Comparison of ENCODE assay signal across 19 cellular contexts in the genomic region with DNA sequence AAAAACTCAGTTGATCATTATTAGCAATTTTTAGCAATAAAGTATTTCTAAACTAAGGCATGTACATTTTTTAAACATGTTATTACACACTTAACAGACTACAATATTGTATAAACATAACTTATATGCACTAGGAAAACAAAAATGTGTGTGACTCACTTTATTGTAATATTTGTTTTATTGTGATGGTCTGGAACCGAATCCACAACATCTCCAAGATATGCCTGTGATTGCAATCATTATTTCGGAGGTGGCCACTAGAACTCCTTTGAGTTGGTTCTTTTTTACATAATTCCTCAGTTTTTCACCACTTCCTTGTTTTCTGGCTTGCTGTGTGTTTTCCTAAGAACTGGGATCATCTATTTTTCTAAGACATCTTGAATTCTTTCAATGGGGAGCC. TPM values are rescaled to one million over a fixed set of nuclear protein-coding genes. Genes with fewer than 3 reads are reported as not detected.
DNase-seq lines count a peak whose midpoint lies in the region; TF ChIP-seq lines count a peak whose summit lies in the region.
"Had no signal": no experiment of that assay in that cellular context is flagged by ENCODE, and none has a peak within 500 bp of the region (broad histone marks: within the 10 kb centered on the region; RNA-seq: fewer than 3 reads in every experiment).

No MANE protein-coding gene starts in this region.

- H3K36me3 ChIP-seq in breast epithelium: no peaks in the 10 kb centered on the region
- H3K36me3 ChIP-seq in uterus: no peaks in the 10 kb centered on the region
- H3K36me3 ChIP-seq: HAP-1 had no signal

- H3K27ac Mint-ChIP-seq in MCF 10A (ENCODE audit: low read depth, unreplicated experiment): no peak overlapping the region
- H3K27ac Mint-ChIP-seq in chondrocyte (ENCODE audit: unreplicated experiment): peak overlapping the region; percentile 34
- peak overlapping the region; percentile 32 for H3K27ac Mint-ChIP-seq in osteocyte (ENCODE audit: unreplicated experiment)
- H3K27ac Mint-ChIP-seq: CD8-positive, alpha-beta T cell had no signal

- H3K27me3 Mint-ChIP-seq in MCF 10A (ENCODE audit: insufficient read depth, unreplicated experiment) (no peaks in the 10 kb centered on the region), chondrocyte (ENCODE audit: low read depth) (no peaks in the 10 kb centered on the region), osteocyte (ENCODE audit: unreplicated experiment) (no peaks in the 10 kb centered on the region)
- H3K27me3 Mint-ChIP-seq: IgD-negative memory B cell had no signal

- TF ChIP-seq CTCF in MCF 10A (IDR thresholded peaks at IDR 0.05; ENCODE audit: unreplicated experiment) (no peak), breast epithelium (IDR thresholded peaks at IDR 0.05) (no peak), chondrocyte (IDR thresholded peaks at IDR 0.05) (no peak), osteocyte (IDR thresholded peaks at IDR 0.05) (no peak), uterus (IDR thresholded peaks at IDR 0.05) (no peak)

- DNase-seq in MCF 10A (ENCODE audit: unreplicated experiment) (peak; percentile 12), breast epithelium (ENCODE audit: low spot score in 2 of 2) (no peak), chondrocyte (ENCODE audit: low spot score) (no peak), osteocyte (ENCODE audit: extremely low spot score, unreplicated experiment) (no peak), uterus (no peak), NCI-H2227 (lab: John Stamatoyannopoulos, UW; ENCODE audit: unreplicated experiment) (no peak), KBM-7 (no peak)
- DNase-seq: Calu3; CD8-positive, alpha-beta T cell; DMS 273 treated with DMSO at 0.1 percent for 48 hours; DMS53; DND-41; EL; GM23248 had no signal

- no peak overlapping the region for H3K27ac ChIP-seq in breast epithelium
- H3K27ac ChIP-seq in uterus: no peak overlapping the region
- H3K27ac ChIP-seq: 22Rv1, A549, BLaER1, GM23248 had no signal

- H3K9me3 ChIP-seq in breast epithelium (no peaks in the 10 kb centered on the region), uterus (no peaks in the 10 kb centered on the region)
- H3K9me3 ChIP-seq: HAP-1 had no signal

- H3K4me1 ChIP-seq in breast epithelium (peaks cover 0 to 4% of the 10 kb centered on the region in 2 donors), uterus (no peaks in the 10 kb centered on the region)

- CTCF ChIA-PET in MCF 10A (lab: Yijun Ruan, JAX): no interaction called here

- H3K36me3 Mint-ChIP-seq in MCF 10A (ENCODE audit: insufficient read depth, unreplicated experiment) (no peaks in the 10 kb centered on the region), chondrocyte (ENCODE audit: low read depth) (no peaks in the 10 kb centered on the region), osteocyte (ENCODE audit: unreplicated experiment) (peaks cover 2% of the 10 kb centered on the region)

- H3K4me3 ChIP-seq in breast epithelium (no peak overlapping the region), uterus (no peak overlapping the region)
- H3K4me3 ChIP-seq: A549, BLaER1, GM23248, HAP-1 had no signal

- no TSS peak for BruUV-seq in MCF 10A (replicated peaks; lab: Mats Ljungman, UMichigan)

- H3K27me3 ChIP-seq in breast epithelium (no peaks in the 10 kb centered on the region), uterus (no peaks in the 10 kb centered on the region)
- H3K27me3 ChIP-seq: BLaER1 had no signal

- intact Hi-C loops in MCF 10A (cut with micrococcal nuclease) (no loop called here), breast epithelium (cut with DNase I; ENCODE audit: low total_unique reads) (no loop called here), uterus (cut with DNase I; ENCODE audit: low total_unique reads) (no loop called here)

- H3K9me3 Mint-ChIP-seq in MCF 10A (ENCODE audit: unreplicated experiment): no peaks in the 10 kb centered on the region
- peaks cover 6% of the 10 kb centered on the region for H3K9me3 Mint-ChIP-seq in chondrocyte (ENCODE audit: low read depth)
- H3K9me3 Mint-ChIP-seq in osteocyte (ENCODE audit: unreplicated experiment): no peaks in the 10 kb centered on the region

- TF ChIP-seq POLR2A in breast epithelium (IDR thresholded peaks at IDR 0.05) (no peak), uterus (IDR thresholded peaks at IDR 0.05) (no peak)

- in situ Hi-C loops in KBM-7 (cut with MboI; ENCODE audit: low pct_unique_long_range_greater_than_20kb, low sequenced_read_pairs): no loop called here

- POLR2A ChIA-PET in MCF 10A (lab: Yijun Ruan, JAX): no interaction called here

- H3K4me3 Mint-ChIP-seq in MCF 10A (ENCODE audit: unreplicated experiment) (no peak overlapping the region), chondrocyte (ENCODE audit: unreplicated experiment) (no peak overlapping the region), osteocyte (ENCODE audit: unreplicated experiment) (no peak overlapping the region)
- H3K4me3 Mint-ChIP-seq: CD8-positive, alpha-beta T cell; IgD-negative memory B cell had no signal

- H3K4me1 Mint-ChIP-seq in MCF 10A (ENCODE audit: insufficient read depth, unreplicated experiment) (peaks cover 17% of the 10 kb centered on the region), chondrocyte (ENCODE audit: low read depth) (peaks cover 47% of the 10 kb centered on the region), osteocyte (ENCODE audit: unreplicated experiment) (peaks cover 35% of the 10 kb centered on the region)

RNA-seq across cellular contexts. Expression of gene FBXW7, which starts 53.7 kb away (rescaled TPM):
- total RNA-seq in MCF 10A (2022): 35.8 and 40.2 TPM in 2 replicates
- 100 to 1,000 TPM in 2 of 3 donors, 10 to 100 TPM in 1; 55.7 to 247 (median 117) TPM for total RNA-seq in breast epithelium
- total RNA-seq in chondrocyte: 18.0 to 23.3 TPM (median 21.4 TPM) in 3 replicates
- total RNA-seq in osteocyte: 21.0 and 21.5 TPM in 2 replicates
- total RNA-seq in uterus: 100 to 1,000 TPM in 1 of 4 donors, 10 to 100 TPM in 3; 50.6 to 152 (median 90.8) TPM
